Comparison of ENCODE assay signal across 10 cellular contexts in genomic region chr7:128890306-128891109, GRCh38. TPM values are rescaled to one million over a fixed set of nuclear protein-coding genes. Genes with fewer than 3 reads are reported as not detected.
A peak's percentile ranks its signal among the peaks of the same experiment; 100 is the strongest.
DNase-seq lines count a peak whose midpoint lies in the region; ATAC-seq, FAIRE-seq and TF ChIP-seq lines count a peak whose summit lies in the region.
"Had no signal": no experiment of that assay in that cellular context is flagged by ENCODE, and none has a peak within 500 bp of the region (broad histone marks: within the 10 kb centered on the region; RNA-seq: fewer than 3 reads in every experiment).

No MANE protein-coding gene starts in this region.

- H3K9me3 Mint-ChIP-seq in activated CD4-positive, alpha-beta memory T cell treated with anti-CD3 and anti-CD28 coated beads for 36 hours, result no peaks in the 10 kb centered on the region
- H3K9me3 Mint-ChIP-seq in activated CD4-positive, alpha-beta memory T cell treated with anti-CD3 and anti-CD28 coated beads, Interleukin-2, amount 10 ng/mL, durations not matched to agents 7 days and 5 days, result no peaks in the 10 kb centered on the region

- no peak overlapping the region for H2AFZ ChIP-seq in GM12878 (ENCODE audit: control insufficient read depth, low read depth, low read length)

- H3K4me1 ChIP-seq in GM12878 (ENCODE audit: control insufficient read depth, insufficient read depth, low read length), result no peaks in the 10 kb centered on the region
- H3K4me1 ChIP-seq in tibial artery, result peaks cover 0 to 6% (median 2%) of the 10 kb centered on the region in 4 donors

- no peak for TF ChIP-seq EP300 in GM12878 (IDR thresholded peaks at IDR 0.05; ENCODE audit: borderline replicate concordance in 1 of 2, control insufficient read depth in 1 of 2, low read depth in 2 of 2, low read length in 2 of 2)

- SMC1A ChIA-PET in GM12878 (lab: Charles Lee; ENCODE audit: uncharacterized antibody, unreplicated experiment), result no interaction called here

- H3K27ac ChIP-seq in GM12878 (ENCODE audit: control insufficient read depth, insufficient read depth), result no peak overlapping the region
- H3K27ac ChIP-seq in tibial artery, result no peak overlapping the region

- no peak overlapping the region for H3K27ac Mint-ChIP-seq in activated CD4-positive, alpha-beta memory T cell treated with anti-CD3 and anti-CD28 coated beads for 36 hours
- H3K27ac Mint-ChIP-seq in activated CD4-positive, alpha-beta memory T cell treated with anti-CD3 and anti-CD28 coated beads, Interleukin-2, amount 10 ng/mL, durations not matched to agents 7 days and 5 days, result no peak overlapping the region

- no peaks in the 10 kb centered on the region for H3K4me1 Mint-ChIP-seq in activated CD4-positive, alpha-beta memory T cell treated with anti-CD3 and anti-CD28 coated beads for 36 hours (ENCODE audit: low read depth)
- peaks cover 1% of the 10 kb centered on the region for H3K4me1 Mint-ChIP-seq in activated CD4-positive, alpha-beta memory T cell treated with anti-CD3 and anti-CD28 coated beads, Interleukin-2, amount 10 ng/mL, durations not matched to agents 7 days and 5 days

- FAIRE-seq in GM12878 (lab: Jason Lieb, UNC), result no peak
- FAIRE-seq: GM18507 had no signal

- RAD21 ChIA-PET in GM12878 (lab: Charles Lee; ENCODE audit: unreplicated experiment), result no interaction called here

- 19% methylated on average over 53 of the region's 67 CpGs for WGBS in GM12878 (ENCODE audit: insufficient coverage, insufficient replicate concordance, low lambda C conversion rate, missing lambda C conversion rate)

- in situ Hi-C loops in GM12878 (cut with MboI), result no loop called here

- H3K27me3 Mint-ChIP-seq in activated CD4-positive, alpha-beta memory T cell treated with anti-CD3 and anti-CD28 coated beads for 36 hours, result peaks cover 14% of the 10 kb centered on the region
- H3K27me3 Mint-ChIP-seq in activated CD4-positive, alpha-beta memory T cell treated with anti-CD3 and anti-CD28 coated beads, Interleukin-2, amount 10 ng/mL, durations not matched to agents 7 days and 5 days, result peaks cover 14% of the 10 kb centered on the region

- H3K4me3 ChIP-seq in GM12878, result no peak overlapping the region
- peak overlapping the region; percentile 12 to 24 for H3K4me3 ChIP-seq in tibial artery

- intact Hi-C loops in activated CD4-positive, alpha-beta memory T cell treated with anti-CD3 and anti-CD28 coated beads for 36 hours (cut with micrococcal nuclease), result no loop called here
- intact Hi-C loops in GM12878 (cut with micrococcal nuclease; ENCODE audit: unreplicated experiment), result no loop called here
- intact Hi-C loops in tibial artery (cut with DNase I; ENCODE audit: low total_unique reads), result no loop called here

- H3K79me2 ChIP-seq in GM12878 (ENCODE audit: control insufficient read depth, insufficient read depth, low read length), result no peaks in the 10 kb centered on the region

- POLR2A ChIA-PET in activated CD4-positive, alpha-beta memory T cell treated with anti-CD3 and anti-CD28 coated beads for 36 hours (lab: Charles Lee), result no interaction called here
- POLR2A ChIA-PET in activated CD4-positive, alpha-beta memory T cell treated with anti-CD3 and anti-CD28 coated beads, Interleukin-2, amount 10 ng/mL, durations not matched to agents 7 days and 5 days (lab: Charles Lee), result no interaction called here
- POLR2A ChIA-PET in GM12878 (lab: Charles Lee), result no interaction called here

- H3K36me3 ChIP-seq in GM12878 (ENCODE audit: control insufficient read depth in 2 of 2, insufficient read depth in 2 of 2, low read length in 1 of 2) (no peaks in the 10 kb centered on the region), tibial artery (no peaks in the 10 kb centered on the region)

- no peak for DNase-seq in activated CD4-positive, alpha-beta memory T cell treated with anti-CD3 and anti-CD28 coated beads for 36 hours
- no peak for DNase-seq in activated CD4-positive, alpha-beta memory T cell treated with anti-CD3 and anti-CD28 coated beads, Interleukin-2, amount 10 ng/mL, durations not matched to agents 7 days and 5 days
- DNase-seq in GM12878 (ENCODE audit: low read depth, low spot score) (no peak), iPS-NIHi7 (ENCODE audit: extremely low spot score) (peak; percentile 52), tibial artery (peak in 1 of 2 donors; percentile 68), AG08396 (ENCODE audit: low spot score) (no peak)
- DNase-seq: NCI-H2029 had no signal

- H3K36me3 Mint-ChIP-seq in activated CD4-positive, alpha-beta memory T cell treated with anti-CD3 and anti-CD28 coated beads for 36 hours, result no peaks in the 10 kb centered on the region
- no peaks in the 10 kb centered on the region for H3K36me3 Mint-ChIP-seq in activated CD4-positive, alpha-beta memory T cell treated with anti-CD3 and anti-CD28 coated beads, Interleukin-2, amount 10 ng/mL, durations not matched to agents 7 days and 5 days (ENCODE audit: low read depth)

- H3K9ac ChIP-seq in GM12878 (ENCODE audit: control insufficient read depth, insufficient read depth, low read length), result no peak overlapping the region

- no peak for ATAC-seq in GM12878
- no peak for ATAC-seq in GM21576 (IDR thresholded peaks at IDR 0.05; ENCODE audit: unreplicated experiment)
- no peak for ATAC-seq in GM18502 (IDR thresholded peaks at IDR 0.05; ENCODE audit: poor library complexity, unreplicated experiment)

- CTCF ChIA-PET in activated CD4-positive, alpha-beta memory T cell treated with anti-CD3 and anti-CD28 coated beads for 36 hours (lab: Charles Lee), result no interaction called here
- CTCF ChIA-PET in activated CD4-positive, alpha-beta memory T cell treated with anti-CD3 and anti-CD28 coated beads, Interleukin-2, amount 10 ng/mL, durations not matched to agents 7 days and 5 days (lab: Charles Lee), result no interaction called here
- CTCF ChIA-PET in GM12878 (lab: Yijun Ruan, JAX), result no interaction called here

- H3K9me3 ChIP-seq in GM12878 (replicated peaks; ENCODE audit: control insufficient read depth, insufficient read depth, low read length), result no peaks in the 10 kb centered on the region
- H3K9me3 ChIP-seq in tibial artery, result no peaks in the 10 kb centered on the region

- TF ChIP-seq CTCF in GM12878 (IDR thresholded peaks at IDR 0.05 in 2 of 3, conservative IDR thresholded peaks at IDR 0.05 in 1 of 3; ENCODE audit: control insufficient read depth in 2 of 3, extremely low read depth in 1 of 3, insufficient read depth in 1 of 3, low read depth in 3 of 3, low read length in 3 of 3) (no peak), tibial artery (IDR thresholded peaks at IDR 0.05) (no peak)

- H3K27me3 ChIP-seq in GM12878 (replicated peaks in 1 of 2; ENCODE audit: control insufficient read depth in 2 of 2, insufficient read depth in 2 of 2, low read length in 1 of 2) (peaks cover 0 to 1% of the 10 kb centered on the region in 2 experiments; a peak in 2 of 4 replicates), tibial artery (peaks cover 0 to 56% of the 10 kb centered on the region in 2 donors)

- H4K20me1 ChIP-seq in GM12878 (ENCODE audit: control insufficient read depth, insufficient read depth), result no peaks in the 10 kb centered on the region

- peak overlapping the region; percentile 25; the same call in 1 of the 2 replicates for H3K4me2 ChIP-seq in GM12878 (ENCODE audit: control insufficient read depth, insufficient read depth)

- H3K4me3 Mint-ChIP-seq in activated CD4-positive, alpha-beta memory T cell treated with anti-CD3 and anti-CD28 coated beads for 36 hours, result peak overlapping the region; percentile 20
- no peak overlapping the region for H3K4me3 Mint-ChIP-seq in activated CD4-positive, alpha-beta memory T cell treated with anti-CD3 and anti-CD28 coated beads, Interleukin-2, amount 10 ng/mL, durations not matched to agents 7 days and 5 days

- no TSS peak for BruUV-seq in GM12878 (replicated peaks; lab: Mats Ljungman, UMichigan)

- TF ChIP-seq RAD21 in GM12878 (IDR thresholded peaks at IDR 0.05; ENCODE audit: insufficient read depth, low read depth, low read length), result no peak

- no peak for TF ChIP-seq POLR2A in GM12878 (IDR thresholded peaks at IDR 0.05; ENCODE audit: low read depth, low read length)

RNA-seq across cellular contexts. Expression of gene KCP, which starts 20.0 kb away (rescaled TPM):
- total RNA-seq in activated CD4-positive, alpha-beta memory T cell treated with anti-CD3 and anti-CD28 coated beads for 36 hours, result under 1 TPM; 0.05 to 0.12 TPM
- total RNA-seq in activated CD4-positive, alpha-beta memory T cell treated with anti-CD3 and anti-CD28 coated beads, Interleukin-2, amount 10 ng/mL, durations not matched to agents 7 days and 5 days, result under 1 TPM; 0.20 to 0.33 TPM
- total RNA-seq in GM12878 (2013; cell fraction: nucleolus; rRNA removed), result 6.2 and 7.5 TPM in 2 replicates
- total RNA-seq in GM12878 (2014; rRNA removed) (2.9 and 4.2 TPM in 2 replicates), GM12878 (2014; rRNA removed; fragmentation: Illumina TruSeq; extraction: Trizol) (1.1 and 1.4 TPM in 2 replicates), GM12878 (2021) (5.6 and 7.8 TPM in 2 replicates)
- 1.4 TPM for polyA plus RNA-seq in GM12878 (2011; ENCODE audit: low read depth)
- polyA plus RNA-seq in GM12878 (2011; rRNA removed) (0.45 and 0.76 TPM in 2 replicates), GM12878 (2014; fragmentation: Illumina TruSeq; extraction: Trizol) (0.48 and 1.0 TPM in 2 replicates), GM12878 (2014; fragmentation: Nextera tagmentation; extraction: Ambion mirVana) (under 1 TPM; 0.05 to 0.35 TPM), GM12878 (2014; rRNA removed) (6.0 and 7.6 TPM in 2 replicates), GM12878 (2016; fragmentation: Nextera tagmentation; extraction: Ambion mirVana) (1 to 10 TPM; 4.0 to 4.3 TPM)
- 1.0 and 1.9 TPM in 2 replicates for polyA plus RNA-seq in GM12878 (2011; cell fraction: cytosol; rRNA removed)
- polyA plus RNA-seq in GM12878 (2011; cell fraction: nucleus; rRNA removed), result 17.7 and 21.9 TPM in 2 replicates
- polyA plus RNA-seq in GM12878 (2012), result 2.9 and 3.4 TPM in 2 replicates
- polyA minus RNA-seq in GM12878 (2011; rRNA and poly(A)+ RNA removed), result 1.1 and 2.2 TPM in 2 replicates
- 0.21 and 1.5 TPM in 2 replicates for polyA minus RNA-seq in GM12878 (2011; cell fraction: cytosol; rRNA and poly(A)+ RNA removed)
- polyA minus RNA-seq in GM12878 (2011; cell fraction: nucleus; rRNA and poly(A)+ RNA removed), result 3.5 and 6.1 TPM in 2 replicates

RNA-seq across cellular contexts. Expression of gene ATP6V1F, which starts 27.9 kb away (rescaled TPM):
- 100 to 1,000 TPM; 113 to 117 TPM for total RNA-seq in activated CD4-positive, alpha-beta memory T cell treated with anti-CD3 and anti-CD28 coated beads for 36 hours
- 100 to 1,000 TPM; 124 to 140 TPM for total RNA-seq in activated CD4-positive, alpha-beta memory T cell treated with anti-CD3 and anti-CD28 coated beads, Interleukin-2, amount 10 ng/mL, durations not matched to agents 7 days and 5 days
- total RNA-seq in GM12878 (2013; cell fraction: nucleolus; rRNA removed), result 10.0 and 12.5 TPM in 2 replicates
- total RNA-seq in GM12878 (2014; rRNA removed), result 123 and 126 TPM in 2 replicates
- total RNA-seq in GM12878 (2014; rRNA removed; fragmentation: Illumina TruSeq; extraction: Trizol), result 108 and 111 TPM in 2 replicates
- total RNA-seq in GM12878 (2021), result 143 and 155 TPM in 2 replicates
- 304 TPM for polyA plus RNA-seq in GM12878 (2011; ENCODE audit: low read depth)
- 121 and 194 TPM in 2 replicates for polyA plus RNA-seq in GM12878 (2011; rRNA removed)
- polyA plus RNA-seq in GM12878 (2011; cell fraction: cytosol; rRNA removed), result 318 and 402 TPM in 2 replicates
- 124 and 144 TPM in 2 replicates for polyA plus RNA-seq in GM12878 (2011; cell fraction: nucleus; rRNA removed)
- polyA plus RNA-seq in GM12878 (2012), result 206 and 310 TPM in 2 replicates
- polyA plus RNA-seq in GM12878 (2014; fragmentation: Illumina TruSeq; extraction: Trizol), result 62.7 and 179 TPM in 2 replicates
- polyA plus RNA-seq in GM12878 (2014; fragmentation: Nextera tagmentation; extraction: Ambion mirVana), result 100 to 1,000 TPM; 246 to 343 TPM
- 211 and 223 TPM in 2 replicates for polyA plus RNA-seq in GM12878 (2014; rRNA removed)
- 100 to 1,000 TPM; 286 TPM for polyA plus RNA-seq in GM12878 (2016; fragmentation: Nextera tagmentation; extraction: Ambion mirVana)
- polyA minus RNA-seq in GM12878 (2011; rRNA and poly(A)+ RNA removed), result 40.6 and 67.1 TPM in 2 replicates
- 18.7 and 20.3 TPM in 2 replicates for polyA minus RNA-seq in GM12878 (2011; cell fraction: cytosol; rRNA and poly(A)+ RNA removed)
- 17.5 and 22.7 TPM in 2 replicates for polyA minus RNA-seq in GM12878 (2011; cell fraction: nucleus; rRNA and poly(A)+ RNA removed)

RNA-seq across cellular contexts. Expression of gene IRF5, which starts 47.2 kb away (rescaled TPM):
- total RNA-seq in activated CD4-positive, alpha-beta memory T cell treated with anti-CD3 and anti-CD28 coated beads for 36 hours, result 10 to 100 TPM; 21.7 to 22.9 TPM
- 10 to 100 TPM; 25.5 to 28.6 TPM for total RNA-seq in activated CD4-positive, alpha-beta memory T cell treated with anti-CD3 and anti-CD28 coated beads, Interleukin-2, amount 10 ng/mL, durations not matched to agents 7 days and 5 days
- 65.7 and 75.1 TPM in 2 replicates for total RNA-seq in GM12878 (2013; cell fraction: nucleolus; rRNA removed)
- total RNA-seq in GM12878 (2014; rRNA removed) (81.7 and 90.0 TPM in 2 replicates), GM12878 (2014; rRNA removed; fragmentation: Illumina TruSeq; extraction: Trizol) (33.9 and 36.5 TPM in 2 replicates), GM12878 (2021) (74.6 and 74.9 TPM in 2 replicates)
- polyA plus RNA-seq in GM12878 (2011; ENCODE audit: low read depth), result 26.5 TPM
- polyA plus RNA-seq in GM12878 (2011; rRNA removed) (31.5 and 55.1 TPM in 2 replicates), GM12878 (2014; fragmentation: Illumina TruSeq; extraction: Trizol) (23.2 and 39.7 TPM in 2 replicates), GM12878 (2014; fragmentation: Nextera tagmentation; extraction: Ambion mirVana) (1 to 10 TPM; 5.4 to 8.9 TPM), GM12878 (2014; rRNA removed) (68.3 and 71.5 TPM in 2 replicates), GM12878 (2016; fragmentation: Nextera tagmentation; extraction: Ambion mirVana) (10 to 100 TPM; 84.1 to 90.3 TPM)
- polyA plus RNA-seq in GM12878 (2011; cell fraction: cytosol; rRNA removed), result 56.7 and 79.4 TPM in 2 replicates
- polyA plus RNA-seq in GM12878 (2011; cell fraction: nucleus; rRNA removed), result 213 and 230 TPM in 2 replicates
- 45.6 and 55.1 TPM in 2 replicates for polyA plus RNA-seq in GM12878 (2012)
- 49.2 and 83.0 TPM in 2 replicates for polyA minus RNA-seq in GM12878 (2011; rRNA and poly(A)+ RNA removed)
- polyA minus RNA-seq in GM12878 (2011; cell fraction: cytosol; rRNA and poly(A)+ RNA removed), result 43.8 and 50.8 TPM in 2 replicates
- polyA minus RNA-seq in GM12878 (2011; cell fraction: nucleus; rRNA and poly(A)+ RNA removed), result 46.4 and 73.5 TPM in 2 replicates
